1 cellular context compared by ENCODE assay signal in the genomic region with DNA sequence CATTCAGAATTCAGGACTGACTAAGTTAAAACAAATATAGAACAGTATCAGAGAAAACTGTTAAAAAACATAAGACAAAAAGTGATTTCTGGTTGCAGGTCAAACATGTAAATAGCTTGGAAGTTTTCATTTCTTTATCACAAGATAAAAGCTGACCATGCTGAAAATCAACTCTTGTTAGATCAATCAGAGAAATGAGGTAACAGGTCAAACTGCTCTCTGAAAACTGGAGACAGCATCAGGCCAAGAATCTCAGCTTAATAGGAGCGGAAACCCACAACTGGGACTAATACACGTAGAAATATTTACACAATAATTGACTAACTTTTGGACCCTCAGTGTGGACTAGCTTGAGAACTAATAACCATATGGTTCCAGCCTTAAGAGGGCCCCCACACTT.
TF ChIP-seq lines count a peak whose summit lies in the region.

No MANE protein-coding gene starts in this region.

TF ChIP-seq in HCT116, 20 proteins besides CTCF, POLR2A, EP300 and RAD21 (continued from another document):
- TF ChIP-seq, protein P1, sequence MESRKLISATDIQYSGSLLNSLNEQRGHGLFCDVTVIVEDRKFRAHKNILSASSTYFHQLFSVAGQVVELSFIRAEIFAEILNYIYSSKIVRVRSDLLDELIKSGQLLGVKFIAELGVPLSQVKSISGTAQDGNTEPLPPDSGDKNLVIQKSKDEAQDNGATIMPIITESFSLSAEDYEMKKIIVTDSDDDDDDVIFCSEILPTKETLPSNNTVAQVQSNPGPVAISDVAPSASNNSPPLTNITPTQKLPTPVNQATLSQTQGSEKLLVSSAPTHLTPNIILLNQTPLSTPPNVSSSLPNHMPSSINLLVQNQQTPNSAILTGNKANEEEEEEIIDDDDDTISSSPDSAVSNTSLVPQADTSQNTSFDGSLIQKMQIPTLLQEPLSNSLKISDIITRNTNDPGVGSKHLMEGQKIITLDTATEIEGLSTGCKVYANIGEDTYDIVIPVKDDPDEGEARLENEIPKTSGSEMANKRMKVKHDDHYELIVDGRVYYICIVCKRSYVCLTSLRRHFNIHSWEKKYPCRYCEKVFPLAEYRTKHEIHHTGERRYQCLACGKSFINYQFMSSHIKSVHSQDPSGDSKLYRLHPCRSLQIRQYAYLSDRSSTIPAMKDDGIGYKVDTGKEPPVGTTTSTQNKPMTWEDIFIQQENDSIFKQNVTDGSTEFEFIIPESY (IDR thresholded peaks at IDR 0.05; ENCODE audit: extremely low read depth, insufficient replicate concordance, low read length): no peak
- TF ChIP-seq ZFX (IDR thresholded peaks at IDR 0.05) (no peak), SRF (IDR thresholded peaks at IDR 0.05; ENCODE audit: low read depth) (no peak), SIN3A (IDR thresholded peaks at IDR 0.05; ENCODE audit: low read depth) (no peak), EZH2phosphoT487 (IDR thresholded peaks at IDR 0.05; ENCODE audit: borderline replicate concordance) (no peak), POLR2AphosphoS5 (IDR thresholded peaks at IDR 0.05; ENCODE audit: low read depth, low read length) (no peak), TCF7L2 (IDR thresholded peaks at IDR 0.05; ENCODE audit: borderline replicate concordance, extremely low read depth, insufficient read depth, insufficient read length) (no peak), JUND (IDR thresholded peaks at IDR 0.05) (no peak)
TF ChIP-seq in HCT116: peak in this region for 0.
